In genomic region chr19:48170817-48171347, GRCh38 we compare ENCODE assay signal across 8 cellular contexts. TPM values are rescaled to one million over a fixed set of nuclear protein-coding genes. Genes with fewer than 3 reads are reported as not detected.
DNase-seq lines count a peak whose midpoint lies in the region; ATAC-seq and TF ChIP-seq lines count a peak whose summit lies in the region.

No MANE protein-coding gene starts in this region.

- peak overlapping the region; percentile 98 for H3K9ac ChIP-seq in HUES64 (ENCODE audit: low read depth, low read length)

- H3K36me3 Mint-ChIP-seq in CD8-positive, alpha-beta T cell: peaks cover 31% of the 10 kb centered on the region
- peaks cover 19% of the 10 kb centered on the region for H3K36me3 Mint-ChIP-seq in MCF 10A (ENCODE audit: insufficient read depth, unreplicated experiment)

- H3K27me3 ChIP-seq in CD8-positive, alpha-beta T cell (ENCODE audit: insufficient read depth, low read length): no peaks in the 10 kb centered on the region
- no peaks in the 10 kb centered on the region for H3K27me3 ChIP-seq in HUES64 (ENCODE audit: insufficient read depth, low read length)

- H3K9me3 Mint-ChIP-seq in CD8-positive, alpha-beta T cell: no peaks in the 10 kb centered on the region
- H3K9me3 Mint-ChIP-seq in MCF 10A (ENCODE audit: unreplicated experiment): no peaks in the 10 kb centered on the region

- TF ChIP-seq CTCF in CD8-positive, alpha-beta T cell (IDR thresholded peaks at IDR 0.05): no peak
- TF ChIP-seq CTCF in MCF 10A (IDR thresholded peaks at IDR 0.05; ENCODE audit: unreplicated experiment): no peak

- peak overlapping the region; percentile 100 for H3K4me3 ChIP-seq in CD8-positive, alpha-beta T cell (ENCODE audit: low read depth, low read length)
- H3K4me3 ChIP-seq in HUES64 (ENCODE audit: low read length) (peak overlapping the region; percentile 98), mesodermal cell (ENCODE audit: extremely low read depth, insufficient read depth, low read length, poor library complexity, severe bottlenecking) (peak overlapping the region; percentile 91), urinary bladder (ENCODE audit: low read depth, low read length) (peak overlapping the region; percentile 74)

- CTCF ChIA-PET in CD8-positive, alpha-beta T cell (lab: Charles Lee): interaction anchor here (0.6 to 1.4 kb wide), 5 partner anchors 20 to 483 kb away, joined by 3 to 4 read pairs (median 4); no protein-coding TSS in a partner anchor
- CTCF ChIA-PET in MCF 10A (lab: Yijun Ruan, JAX): interaction anchor here (0.6 to 0.8 kb wide), 2 partner anchors 15 to 17 kb away, joined by 4 read pairs; no protein-coding TSS in a partner anchor

- ATAC-seq in CD8-positive, alpha-beta T cell: no peak

- POLR2A ChIA-PET in CD8-positive, alpha-beta T cell (lab: Charles Lee): interaction anchor here (1.0 to 2.1 kb wide), 2 partner anchors 33 to 85 kb away, joined by 4 read pairs; partner anchors contain the start of gene CARD8
- POLR2A ChIA-PET in MCF 10A (lab: Yijun Ruan, JAX): interaction anchor here (1.7 kb wide), 1 partner anchor 33 kb away, joined by 13 read pairs; no protein-coding TSS in a partner anchor

- peaks cover 7% of the 10 kb centered on the region for H3K4me1 ChIP-seq in CD8-positive, alpha-beta T cell (ENCODE audit: insufficient read depth, low read length)
- H3K4me1 ChIP-seq in HUES64 (ENCODE audit: insufficient read depth, low read length) (no peaks in the 10 kb centered on the region; the same call in none of the 2 replicates), mesodermal cell (ENCODE audit: control insufficient read depth, insufficient read depth, low read length, poor library complexity, severe bottlenecking) (peaks cover 6% of the 10 kb centered on the region), urinary bladder (ENCODE audit: insufficient read depth) (no peaks in the 10 kb centered on the region)

- no peak for DNase-seq in CD8-positive, alpha-beta T cell
- DNase-seq in MCF 10A (ENCODE audit: unreplicated experiment) (no peak), glomerular visceral epithelial cell (ENCODE audit: extremely low spot score) (no peak), DMS114 treated with DMSO at 0.1 percent for 48 hours (lab: John Stamatoyannopoulos, UW; ENCODE audit: unreplicated experiment) (no peak), NCI-H446 (lab: John Stamatoyannopoulos, UW) (no peak)

- H3K4me3 Mint-ChIP-seq in CD8-positive, alpha-beta T cell: peak overlapping the region; percentile 98
- peak overlapping the region; percentile 90 for H3K4me3 Mint-ChIP-seq in MCF 10A (ENCODE audit: unreplicated experiment)

- no peaks in the 10 kb centered on the region for H3K9me3 ChIP-seq in CD8-positive, alpha-beta T cell (ENCODE audit: low read length)
- H3K9me3 ChIP-seq in HUES64 (ENCODE audit: insufficient read depth, low read depth, low read length) (no peaks in the 10 kb centered on the region), mesodermal cell (ENCODE audit: control insufficient read depth, low read length) (no peaks in the 10 kb centered on the region)

- no peaks in the 10 kb centered on the region for H3K27me3 Mint-ChIP-seq in CD8-positive, alpha-beta T cell (ENCODE audit: low read depth)
- H3K27me3 Mint-ChIP-seq in MCF 10A (ENCODE audit: insufficient read depth, unreplicated experiment): no peaks in the 10 kb centered on the region

- H3K27ac Mint-ChIP-seq in CD8-positive, alpha-beta T cell: peak overlapping the region; percentile 97
- H3K27ac Mint-ChIP-seq in MCF 10A (ENCODE audit: low read depth, unreplicated experiment): peak overlapping the region; percentile 90

- intact Hi-C loops in CD8-positive, alpha-beta T cell (cut with DNase I, micrococcal nuclease): loop anchor here (1.0 to 5.0 kb wide), 12 partner anchors 32 to 570 kb away; partner anchors contain the start of genes CARD8 (in 2 of the 2), DBP (in 2 of the 2), LMTK3 (in 2 of the 2) and GRWD1 (in 1 of the 2)
- intact Hi-C loops in MCF 10A (cut with micrococcal nuclease): no loop called here

- 5% methylated on average over 21 of the region's 21 CpGs for WGBS in HUES64
- WGBS in mesodermal cell (ENCODE audit: insufficient coverage in 2 of 2), 2 experiments: 4 to 5% methylated on average over 19 to 21 of the region's 21 CpGs
- 2% methylated on average over 21 of the region's 21 CpGs for WGBS in urinary bladder

- peak overlapping the region; percentile 82 for H3K27ac ChIP-seq in CD8-positive, alpha-beta T cell (ENCODE audit: low read depth, low read length)
- H3K27ac ChIP-seq in HUES64 (ENCODE audit: low read depth, low read length) (peak overlapping the region; percentile 96), mesodermal cell (ENCODE audit: low read depth, low read length, severe bottlenecking) (peak overlapping the region; percentile 83), urinary bladder (ENCODE audit: low read depth) (peak overlapping the region; percentile 4)

- BruUV-seq in MCF 10A (replicated peaks; lab: Mats Ljungman, UMichigan): no TSS peak

- peaks cover 10% of the 10 kb centered on the region for H3K36me3 ChIP-seq in CD8-positive, alpha-beta T cell (ENCODE audit: insufficient read depth, low read length)
- H3K36me3 ChIP-seq in HUES64 (ENCODE audit: insufficient read depth, low read length) (peaks cover 30% of the 10 kb centered on the region), mesodermal cell (ENCODE audit: control insufficient read depth, insufficient read depth, low read length) (peaks cover 26% of the 10 kb centered on the region), urinary bladder (ENCODE audit: insufficient read depth) (peaks cover 3% of the 10 kb centered on the region)

- peaks cover 22% of the 10 kb centered on the region for H3K4me1 Mint-ChIP-seq in CD8-positive, alpha-beta T cell (ENCODE audit: low read depth)
- peaks cover 19% of the 10 kb centered on the region for H3K4me1 Mint-ChIP-seq in MCF 10A (ENCODE audit: insufficient read depth, unreplicated experiment)

RNA-seq across cellular contexts. Expression of gene ZSWIM9, which starts 0.4 kb away (rescaled TPM):
- total RNA-seq in CD8-positive, alpha-beta T cell: 1 to 10 TPM; 2.5 to 4.5 TPM
- polyA plus RNA-seq in HUES64 (2013, experiment 1 of 2): 5.1 TPM
- polyA plus RNA-seq in HUES64 (2013, experiment 2 of 2): 6.9 TPM
- total RNA-seq in MCF 10A (2022) (4.8 and 5.5 TPM in 2 replicates), urinary bladder (1.6 TPM)
- polyA plus RNA-seq in mesodermal cell (2013, experiment 1 of 2): 5.4 TPM
- 4.1 TPM for polyA plus RNA-seq in mesodermal cell (2013, experiment 2 of 2)
- polyA plus RNA-seq in urinary bladder: 10.6 TPM

RNA-seq across cellular contexts. Expression of gene LIG1, which starts 0.7 kb away (rescaled TPM):
- 10 to 100 TPM; 62.5 to 67.5 TPM for total RNA-seq in CD8-positive, alpha-beta T cell
- 80.5 TPM for polyA plus RNA-seq in HUES64 (2013, experiment 1 of 2)
- 73.7 TPM for polyA plus RNA-seq in HUES64 (2013, experiment 2 of 2)
- total RNA-seq in MCF 10A (2022) (12.2 and 14.6 TPM in 2 replicates), urinary bladder (21.6 TPM)
- 50.8 TPM for polyA plus RNA-seq in mesodermal cell (2013, experiment 1 of 2)
- 53.6 TPM for polyA plus RNA-seq in mesodermal cell (2013, experiment 2 of 2)
- 11.4 TPM for polyA plus RNA-seq in urinary bladder

Comparison
In these comparisons a context has a peak if more than half of its experiments do, and no peak if none do; other contexts are left out.
1. H3K27ac ChIP-seq: peak in every context shown above with its lines; median percentile 96 in HUES64; 83 in mesodermal cell; 82 in CD8-positive, alpha-beta T cell; 4 in urinary bladder.